Comparison of ENCODE assay signal across 8 cellular contexts in genomic region chr14:60250318-60251035, GRCh38. TPM values are rescaled to one million over a fixed set of nuclear protein-coding genes. Genes with fewer than 3 reads are reported as not detected.
DNase-seq lines count a peak whose midpoint lies in the region; ATAC-seq lines count a peak whose summit lies in the region.

No MANE protein-coding gene starts in this region.

- H3K9me3 ChIP-seq in iPS-18c (ENCODE audit: control insufficient read depth, insufficient read depth, low read length): no peaks in the 10 kb centered on the region

- no peaks in the 10 kb centered on the region for H3K27me3 Mint-ChIP-seq in activated T-helper 2 cell treated with anti-CD3 and anti-CD28 coated beads, Interferon-gamma antibody, Interleukin-2, Interleukin-4, amounts not matched to agents 10 μg/mL and 5 μg/mL and 100 μg/mL, durations not matched to agents 14 hours and 24 hours and 36 hours (ENCODE audit: low read depth)
- H3K27me3 Mint-ChIP-seq in stimulated activated naive B cell treated with anti-CD40 and anti-IgM and Interleukin-4, amounts not matched to agents 10 μg/mL and 1 μg/mL and 100 μg/mL, for 72 hours: no peaks in the 10 kb centered on the region

- peaks cover 51% of the 10 kb centered on the region for H3K4me1 Mint-ChIP-seq in activated T-helper 2 cell treated with anti-CD3 and anti-CD28 coated beads, Interferon-gamma antibody, Interleukin-2, Interleukin-4, amounts not matched to agents 10 μg/mL and 5 μg/mL and 100 μg/mL, durations not matched to agents 14 hours and 24 hours and 36 hours (ENCODE audit: low read depth)
- H3K4me1 Mint-ChIP-seq in stimulated activated naive B cell treated with anti-CD40 and anti-IgM and Interleukin-4, amounts not matched to agents 10 μg/mL and 1 μg/mL and 100 μg/mL, for 72 hours: peaks cover 24 to 52% of the 10 kb centered on the region in 2 donors

- peak overlapping the region; percentile 54 for H3K4me3 ChIP-seq in iPS-18c (ENCODE audit: insufficient read depth, low read depth, low read length)

- peak overlapping the region; percentile 61 for H3K27ac Mint-ChIP-seq in activated T-helper 2 cell treated with anti-CD3 and anti-CD28 coated beads, Interferon-gamma antibody, Interleukin-2, Interleukin-4, amounts not matched to agents 10 μg/mL and 5 μg/mL and 100 μg/mL, durations not matched to agents 14 hours and 24 hours and 36 hours
- peak overlapping the region; percentile 80 for H3K27ac Mint-ChIP-seq in stimulated activated naive B cell treated with anti-CD40 and anti-IgM and Interleukin-4, amounts not matched to agents 10 μg/mL and 1 μg/mL and 100 μg/mL, for 72 hours

- in situ Hi-C loops in Caki2 (cut with HindIII; ENCODE audit: low pct_unique_long_range_greater_than_20kb, low sequenced_read_pairs): no loop called here

- peak overlapping the region; percentile 83 for H3K4me3 Mint-ChIP-seq in activated T-helper 2 cell treated with anti-CD3 and anti-CD28 coated beads, Interferon-gamma antibody, Interleukin-2, Interleukin-4, amounts not matched to agents 10 μg/mL and 5 μg/mL and 100 μg/mL, durations not matched to agents 14 hours and 24 hours and 36 hours (ENCODE audit: low read depth)
- H3K4me3 Mint-ChIP-seq in stimulated activated naive B cell treated with anti-CD40 and anti-IgM and Interleukin-4, amounts not matched to agents 10 μg/mL and 1 μg/mL and 100 μg/mL, for 72 hours: peak overlapping the region; percentile 80 to 81

- ATAC-seq in stimulated activated naive B cell treated with anti-CD40 and anti-IgM and Interleukin-4, amounts not matched to agents 10 μg/mL and 1 μg/mL and 100 μg/mL, for 72 hours (replicated peaks): no peak
- ATAC-seq in HG02884 (IDR thresholded peaks at IDR 0.05; ENCODE audit: unreplicated experiment) (no peak), GM21515 (IDR thresholded peaks at IDR 0.05; ENCODE audit: unreplicated experiment) (no peak)

- DNase-seq in Caki2 (ENCODE audit: low read depth) (peak; percentile 67), HT1080 (ENCODE audit: low read depth) (peak; percentile 38)
- DNase-seq in activated T-helper 2 cell treated with anti-CD3 and anti-CD28 coated beads, Interferon-gamma antibody, Interleukin-2, Interleukin-4, amounts not matched to agents 10 μg/mL and 5 μg/mL and 100 μg/mL, durations not matched to agents 14 hours and 24 hours and 36 hours (ENCODE audit: low spot score): no peak
- no peak for DNase-seq in stimulated activated naive B cell treated with anti-CD40 and anti-IgM and Interleukin-4, amounts not matched to agents 10 μg/mL and 1 μg/mL and 100 μg/mL, for 72 hours
- no peak for DNase-seq in stimulated activated CD4-positive, alpha-beta T cell treated with anti-CD3 and anti-CD28 coated beads, Interleukin-12 subunit alpha, Interleukin-12 subunit beta, amount 100 ng/mL, for 4 hours

- intact Hi-C loops in activated T-helper 2 cell treated with anti-CD3 and anti-CD28 coated beads, Interferon-gamma antibody, Interleukin-2, Interleukin-4, amounts not matched to agents 10 μg/mL and 5 μg/mL and 100 μg/mL, durations not matched to agents 14 hours and 24 hours and 36 hours (cut with micrococcal nuclease): loop anchor here (2.0 kb wide), 2 partner anchors 16 to 82 kb away; no protein-coding TSS in a partner anchor

- no peaks in the 10 kb centered on the region for H3K9me3 Mint-ChIP-seq in activated T-helper 2 cell treated with anti-CD3 and anti-CD28 coated beads, Interferon-gamma antibody, Interleukin-2, Interleukin-4, amounts not matched to agents 10 μg/mL and 5 μg/mL and 100 μg/mL, durations not matched to agents 14 hours and 24 hours and 36 hours
- H3K9me3 Mint-ChIP-seq in stimulated activated naive B cell treated with anti-CD40 and anti-IgM and Interleukin-4, amounts not matched to agents 10 μg/mL and 1 μg/mL and 100 μg/mL, for 72 hours: no peaks in the 10 kb centered on the region

- peaks cover 24% of the 10 kb centered on the region for H3K36me3 Mint-ChIP-seq in activated T-helper 2 cell treated with anti-CD3 and anti-CD28 coated beads, Interferon-gamma antibody, Interleukin-2, Interleukin-4, amounts not matched to agents 10 μg/mL and 5 μg/mL and 100 μg/mL, durations not matched to agents 14 hours and 24 hours and 36 hours (ENCODE audit: low read depth)
- peaks cover 8% of the 10 kb centered on the region in 2 donors for H3K36me3 Mint-ChIP-seq in stimulated activated naive B cell treated with anti-CD40 and anti-IgM and Interleukin-4, amounts not matched to agents 10 μg/mL and 1 μg/mL and 100 μg/mL, for 72 hours

RNA-seq across cellular contexts. Expression of gene PPM1A, which starts 1.5 kb away (rescaled TPM):
- total RNA-seq in Caki2 (2014; rRNA removed; shearing (Covaris generic); ENCODE audit: low replicate concordance): 32.4 and 34.2 TPM in 2 replicates
- 11.1 and 14.2 TPM in 2 replicates for total RNA-seq in HT1080 (2014; rRNA removed; shearing (Covaris generic))
- 23.9 and 27.4 TPM in 2 replicates for polyA plus RNA-seq in HT1080 (2015; cell fraction: cytosol; rRNA removed)
- 24.0 and 32.8 TPM in 2 replicates for polyA plus RNA-seq in HT1080 (2015; cell fraction: nucleus; rRNA removed)
- total RNA-seq in activated T-helper 2 cell treated with anti-CD3 and anti-CD28 coated beads, Interferon-gamma antibody, Interleukin-2, Interleukin-4, amounts not matched to agents 10 μg/mL and 5 μg/mL and 100 μg/mL, durations not matched to agents 14 hours and 24 hours and 36 hours: 45.7 and 48.2 TPM in 2 replicates

Comparison
In these comparisons a context has a peak if more than half of its experiments do, and no peak if none do; other contexts are left out.
1. DNase-seq: peak in Caki2 (single experiment) and HT1080 (single experiment); none in activated T-helper 2 cell treated with anti-CD3 and anti-CD28 coated beads, Interferon-gamma antibody, Interleukin-2, Interleukin-4, amounts not matched to agents 10 μg/mL and 5 μg/mL and 100 μg/mL, durations not matched to agents 14 hours and 24 hours and 36 hours (single experiment), stimulated activated naive B cell treated with anti-CD40 and anti-IgM and Interleukin-4, amounts not matched to agents 10 μg/mL and 1 μg/mL and 100 μg/mL, for 72 hours (single experiment) and stimulated activated CD4-positive, alpha-beta T cell treated with anti-CD3 and anti-CD28 coated beads, Interleukin-12 subunit alpha, Interleukin-12 subunit beta, amount 100 ng/mL, for 4 hours (single experiment).